In genomic region chr12:108681317-108681716, GRCh38 we compare ENCODE assay signal across 20 cellular contexts. TPM values are rescaled to one million over a fixed set of nuclear protein-coding genes. Genes with fewer than 3 reads are reported as not detected.
"Had no signal": no experiment of that assay in that cellular context is flagged by ENCODE, and none has a peak within 500 bp of the region (broad histone marks: within the 10 kb centered on the region; RNA-seq: fewer than 3 reads in every experiment).

No MANE protein-coding gene starts in this region.

- H3K9me3 ChIP-seq: breast epithelium, left ventricle myocardium inferior, right lobe of liver, testis had no signal

- H3K27me3 ChIP-seq: breast epithelium, right lobe of liver, testis had no signal

- H3K9me3 Mint-ChIP-seq: activated B cell treated with CpG ODN at 0.5 μM for 24 hours; activated naive CD8-positive, alpha-beta T cell treated with anti-CD3 and anti-CD28 coated beads, Interleukin-2, amount 10 ng/mL, durations not matched to agents 7 days and 5 days; memory B cell; naive thymus-derived CD8-positive, alpha-beta T cell; stimulated activated naive CD8-positive, alpha-beta T cell treated with anti-CD3 and anti-CD28 coated beads, Interleukin-15, amount 100 ng/mL, for 72 hours had no signal

- H3K4me1 ChIP-seq: right lobe of liver had no signal

- H3K4me3 ChIP-seq: breast epithelium, left ventricle myocardium inferior, right lobe of liver, testis had no signal

- H3K4me3 Mint-ChIP-seq: activated B cell treated with CpG ODN at 0.5 μM for 24 hours; activated CD8-positive, alpha-beta T cell treated with anti-CD3 and anti-CD28 coated beads, Interleukin-2, amount 10 ng/mL, durations not matched to agents 7 days and 5 days; activated naive CD8-positive, alpha-beta T cell treated with anti-CD3 and anti-CD28 coated beads, Interleukin-2, amount 10 ng/mL, durations not matched to agents 7 days and 5 days; memory B cell; naive thymus-derived CD8-positive, alpha-beta T cell; stimulated activated naive CD8-positive, alpha-beta T cell treated with anti-CD3 and anti-CD28 coated beads, Interleukin-15, amount 100 ng/mL, for 72 hours had no signal

- FAIRE-seq: kidney, TTC549 had no signal

- H3K27me3 Mint-ChIP-seq: activated B cell treated with CpG ODN at 0.5 μM for 24 hours; activated naive CD8-positive, alpha-beta T cell treated with anti-CD3 and anti-CD28 coated beads, Interleukin-2, amount 10 ng/mL, durations not matched to agents 7 days and 5 days; memory B cell; naive thymus-derived CD8-positive, alpha-beta T cell; progenitor cell of endocrine pancreas; stimulated activated naive CD8-positive, alpha-beta T cell treated with anti-CD3 and anti-CD28 coated beads, Interleukin-15, amount 100 ng/mL, for 72 hours had no signal

- DNase-seq: activated B cell treated with CpG ODN at 0.5 μM for 24 hours; activated CD4-positive, alpha-beta T cell treated with anti-CD3 and anti-CD28 coated beads for 48 hours; activated CD8-positive, alpha-beta memory T cell treated with anti-CD3 and anti-CD28 coated beads, Interleukin-2, amount 50 U/mL, for 4 hours; activated CD8-positive, alpha-beta T cell treated with anti-CD3 and anti-CD28 coated beads, Interleukin-2, amount 10 ng/mL, durations not matched to agents 7 days and 5 days; activated gamma-delta T cell treated with Interleukin-2 at 50 U/mL for 16 hours; activated naive CD8-positive, alpha-beta T cell treated with anti-CD3 and anti-CD28 coated beads, Interleukin-2, amount 10 ng/mL, durations not matched to agents 7 days and 5 days; glutamatergic neuron; hypothalamus; kidney; left ventricle myocardium inferior; naive thymus-derived CD8-positive, alpha-beta T cell; right lobe of liver; stimulated activated naive CD8-positive, alpha-beta T cell treated with anti-CD3 and anti-CD28 coated beads, Interleukin-15, amount 100 ng/mL, for 72 hours; SW 1271; testis had no signal

- H3K36me3 ChIP-seq: breast epithelium, right lobe of liver had no signal

- ATAC-seq: activated CD8-positive, alpha-beta T cell treated with anti-CD3 and anti-CD28 coated beads, Interleukin-2, amount 10 ng/mL, durations not matched to agents 7 days and 5 days; esophagus mucosa; naive thymus-derived CD8-positive, alpha-beta T cell; right lobe of liver; stimulated activated naive CD8-positive, alpha-beta T cell treated with anti-CD3 and anti-CD28 coated beads, Interleukin-15, amount 100 ng/mL, for 72 hours had no signal

- H3K27ac Mint-ChIP-seq: activated B cell treated with CpG ODN at 0.5 μM for 24 hours; activated CD8-positive, alpha-beta T cell treated with anti-CD3 and anti-CD28 coated beads, Interleukin-2, amount 10 ng/mL, durations not matched to agents 7 days and 5 days; activated naive CD8-positive, alpha-beta T cell treated with anti-CD3 and anti-CD28 coated beads, Interleukin-2, amount 10 ng/mL, durations not matched to agents 7 days and 5 days; memory B cell; progenitor cell of endocrine pancreas had no signal

- H3K27ac ChIP-seq: breast epithelium, left ventricle myocardium inferior, right lobe of liver, testis had no signal

RNA-seq across cellular contexts. Expression of gene SELPLG, which starts 47.6 kb away (rescaled TPM):
- total RNA-seq: progenitor cell of endocrine pancreas had no signal
